In genomic region chrX:69109036-69109663, GRCh38 we compare ENCODE assay signal across 18 cellular contexts. TPM values are rescaled to one million over a fixed set of nuclear protein-coding genes. Genes with fewer than 3 reads are reported as not detected.
A peak's percentile ranks its signal among the peaks of the same experiment; 100 is the strongest.
DNase-seq lines count a peak whose midpoint lies in the region; ATAC-seq, FAIRE-seq and TF ChIP-seq lines count a peak whose summit lies in the region.
"Had no signal": no experiment of that assay in that cellular context is flagged by ENCODE, and none has a peak within 500 bp of the region (broad histone marks: within the 10 kb centered on the region; RNA-seq: fewer than 3 reads in every experiment).

No MANE protein-coding gene starts in this region.

- no peaks in the 10 kb centered on the region for H4K20me1 ChIP-seq in keratinocyte (ENCODE audit: control insufficient read depth, extremely low read depth, insufficient read depth, low read length)

- intact Hi-C loops in Caco-2 (cut with micrococcal nuclease; ENCODE audit: unreplicated experiment) (no loop called here), ovary (cut with DNase I) (loop anchor here in 1 of 4 donors (10.0 kb wide), 1 partner anchor 56 kb away; the partner anchor contains the start of gene PJA1)

- peaks cover 60% of the 10 kb centered on the region for H3K4me1 ChIP-seq in Caco-2
- peaks cover 27% of the 10 kb centered on the region for H3K4me1 ChIP-seq in keratinocyte (ENCODE audit: control insufficient read depth, extremely low read depth, insufficient read depth, low read length)
- peaks cover 41% of the 10 kb centered on the region for H3K4me1 ChIP-seq in parathyroid adenoma
- no peaks in the 10 kb centered on the region for H3K4me1 ChIP-seq in ovary (ENCODE audit: insufficient read depth)

- no peak for FAIRE-seq in keratinocyte (lab: Jason Lieb, UNC)
- FAIRE-seq: A204.1, GM19239 had no signal

- H3K4me3 ChIP-seq in Caco-2 (ENCODE audit: low read depth, low read length) (no peak overlapping the region), keratinocyte (ENCODE audit: control insufficient read depth in 2 of 3, extremely low read depth in 1 of 3, insufficient read depth in 2 of 3, low read depth in 1 of 3, low read length in 3 of 3) (no peak overlapping the region), parathyroid adenoma (ENCODE audit: low read depth, low read length) (no peak overlapping the region), ovary (no peak overlapping the region)
- H3K4me3 ChIP-seq: GM23248 had no signal

- CTCF ChIA-PET in Caco-2 (lab: Charles Lee) (interaction anchor here (0.6 to 0.7 kb wide), 3 partner anchors 43 to 166 kb away, joined by 3 to 4 read pairs (median 3); no protein-coding TSS in a partner anchor), RWPE1 (lab: Yijun Ruan, JAX) (no interaction called here)

- H3K27ac ChIP-seq in RWPE1, result peak overlapping the region; percentile 81
- peak overlapping the region; percentile 36 for H3K27ac ChIP-seq in keratinocyte (ENCODE audit: control insufficient read depth, insufficient read depth, low read length)
- H3K27ac ChIP-seq in parathyroid adenoma, result peak overlapping the region; percentile 63
- H3K27ac ChIP-seq in ovary, result no peak overlapping the region
- H3K27ac ChIP-seq: GM23248 had no signal

- no peaks in the 10 kb centered on the region for H3K9me1 ChIP-seq in keratinocyte (ENCODE audit: control insufficient read depth, extremely low read depth, insufficient read depth, low read length)

- no TSS peak for BruUV-seq in Caco-2 (replicated peaks; lab: Mats Ljungman, UMichigan)

- H3K36me3 ChIP-seq in Caco-2 (ENCODE audit: control insufficient read depth, insufficient read depth, low read length) (no peaks in the 10 kb centered on the region), keratinocyte (ENCODE audit: control insufficient read depth in 2 of 2, extremely low read depth in 1 of 2, insufficient read depth in 2 of 2, low read length in 2 of 2) (no peaks in the 10 kb centered on the region), parathyroid adenoma (ENCODE audit: control insufficient read depth, insufficient read depth, low read length) (no peaks in the 10 kb centered on the region), ovary (no peaks in the 10 kb centered on the region)

- dilution Hi-C loops in keratinocyte (cut with MboI; ENCODE audit: extremely low pct_ligation_motif_present, low sequenced_read_pairs), result no loop called here

- TF ChIP-seq EP300 in ovary (IDR thresholded peaks at IDR 0.05), result no peak

- no peaks in the 10 kb centered on the region for H3K9me3 Mint-ChIP-seq in Caco-2 (ENCODE audit: unreplicated experiment)
- H3K9me3 Mint-ChIP-seq: CD4-positive, CD25-positive, alpha-beta regulatory T cell; HFFc6 had no signal

- no peak overlapping the region for H2AFZ ChIP-seq in keratinocyte (ENCODE audit: control insufficient read depth, low read length)
- no peak overlapping the region for H2AFZ ChIP-seq in parathyroid adenoma
- H2AFZ ChIP-seq: GM23248 had no signal

- H3K4me3 Mint-ChIP-seq in Caco-2 (ENCODE audit: unreplicated experiment), result peak overlapping the region; percentile 20
- H3K4me3 Mint-ChIP-seq: CD4-positive, CD25-positive, alpha-beta regulatory T cell; HFFc6 had no signal

- H3K9ac ChIP-seq in keratinocyte (ENCODE audit: control insufficient read depth, extremely low read depth, insufficient read depth, low read length), result peak overlapping the region; percentile 28
- H3K9ac ChIP-seq in parathyroid adenoma, result no peak overlapping the region
- H3K9ac ChIP-seq: GM23248 had no signal

- no peak for TF ChIP-seq CTCF in Caco-2 (IDR thresholded peaks at IDR 0.05; ENCODE audit: insufficient read depth in 1 of 2, low read depth in 1 of 2, low read length in 1 of 2, severe bottlenecking in 1 of 2, unreplicated experiment in 1 of 2)
- TF ChIP-seq CTCF in RWPE1 (conservative IDR thresholded peaks at IDR 0.05; ENCODE audit: low read depth), result no peak
- TF ChIP-seq CTCF in keratinocyte (optimal IDR thresholded peaks at IDR 0.05 in 1 of 3, IDR thresholded peaks at IDR 0.05 in 1 of 3, conservative IDR thresholded peaks at IDR 0.05 in 1 of 3; ENCODE audit: extremely low read depth in 1 of 3, insufficient read depth in 2 of 3, low read length in 3 of 3), result no peak
- TF ChIP-seq CTCF in parathyroid adenoma (IDR thresholded peaks at IDR 0.05), result no peak
- TF ChIP-seq CTCF in ovary (IDR thresholded peaks at IDR 0.05), result no peak

- ATAC-seq in GM19467 (IDR thresholded peaks at IDR 0.05; ENCODE audit: unreplicated experiment), result no peak

- H3K9me3 ChIP-seq in Caco-2 (no peaks in the 10 kb centered on the region), keratinocyte (ENCODE audit: control insufficient read depth, low read depth, low read length) (no peaks in the 10 kb centered on the region), parathyroid adenoma (ENCODE audit: control insufficient read depth, low read length) (no peaks in the 10 kb centered on the region), ovary (no peaks in the 10 kb centered on the region)

- H3K79me2 ChIP-seq in keratinocyte (ENCODE audit: control insufficient read depth, insufficient read depth, low read length) (no peaks in the 10 kb centered on the region), parathyroid adenoma (no peaks in the 10 kb centered on the region)

- POLR2A ChIA-PET in Caco-2 (lab: Charles Lee) (interaction anchor here (0.6 kb wide), 1 partner anchor 56 kb away, joined by 4 read pairs; no protein-coding TSS in a partner anchor), RWPE1 (lab: Yijun Ruan, JAX; ENCODE audit: low non-redundant PET) (no interaction called here)

- peak overlapping the region; percentile 43 for H3K27ac Mint-ChIP-seq in Caco-2 (ENCODE audit: unreplicated experiment)
- H3K27ac Mint-ChIP-seq: CD4-positive, CD25-positive, alpha-beta regulatory T cell; HFFc6 had no signal

- no peak for TF ChIP-seq POLR2A in ovary (IDR thresholded peaks at IDR 0.05)

- WGBS in ovary, 3 donors, result 85% methylated on average over 8 of the region's 8 CpGs

- H3K4me2 ChIP-seq in keratinocyte (ENCODE audit: control insufficient read depth, extremely low read depth, insufficient read depth, low read depth, low read length) (peak overlapping the region; percentile 48), parathyroid adenoma (ENCODE audit: low read length) (no peak overlapping the region)

- DNase-seq in Caco-2 (no peak), RWPE1 (ENCODE audit: low spot score) (no peak), keratinocyte (ENCODE audit: low read depth, low spot score) (no peak), ovary (no peak), hypothalamus (lab: John Stamatoyannopoulos, UW) (no peak), ecto neural progenitor cell (ENCODE audit: low spot score) (no peak)
- DNase-seq: CD4-positive, CD25-positive, alpha-beta regulatory T cell; GF-D8; MM.1S; NCI-H1105; NCI-H187; SHP77 had no signal

- peaks cover 24% of the 10 kb centered on the region for H3K4me1 Mint-ChIP-seq in Caco-2 (ENCODE audit: low read depth, unreplicated experiment)
- H3K4me1 Mint-ChIP-seq: CD4-positive, CD25-positive, alpha-beta regulatory T cell had no signal

- no peaks in the 10 kb centered on the region for H3K27me3 Mint-ChIP-seq in Caco-2 (ENCODE audit: insufficient read depth, unreplicated experiment)
- H3K27me3 Mint-ChIP-seq: CD4-positive, CD25-positive, alpha-beta regulatory T cell had no signal

- H3K27me3 ChIP-seq in Caco-2 (replicated peaks; ENCODE audit: control insufficient read depth, insufficient read depth, low read length) (no peaks in the 10 kb centered on the region), keratinocyte (ENCODE audit: control insufficient read depth, extremely low read depth, insufficient read depth, low read length) (peaks cover 6% of the 10 kb centered on the region), parathyroid adenoma (ENCODE audit: control insufficient read depth, insufficient read depth, low read length) (no peaks in the 10 kb centered on the region), ovary (no peaks in the 10 kb centered on the region)

- no peaks in the 10 kb centered on the region for H3K36me3 Mint-ChIP-seq in Caco-2 (ENCODE audit: insufficient read depth, unreplicated experiment)
- H3K36me3 Mint-ChIP-seq: CD4-positive, CD25-positive, alpha-beta regulatory T cell had no signal

RNA-seq across cellular contexts. Expression of gene PJA1, which starts 56.1 kb away (rescaled TPM):
- total RNA-seq in Caco-2 (2022), result 10.7 and 13.4 TPM in 2 replicates
- polyA plus RNA-seq in keratinocyte, result 13.9 to 24.4 TPM (median 19.2 TPM) in 3 replicates
- polyA plus RNA-seq in keratinocyte (2011; ENCODE audit: low read depth), result 15.1 TPM
- 17.3 and 18.2 TPM in 2 replicates for polyA plus RNA-seq in keratinocyte (2011; cell fraction: cytosol; rRNA removed)
- polyA plus RNA-seq in keratinocyte (2011; cell fraction: nucleus; rRNA removed), result 20.2 and 21.1 TPM in 2 replicates
- 29.4 and 32.0 TPM in 2 replicates for polyA plus RNA-seq in keratinocyte (2012; ENCODE audit: low replicate concordance)
- polyA minus RNA-seq in keratinocyte, result 17.6 to 18.8 TPM (median 18.4 TPM) in 3 replicates
- 11.5 TPM for polyA minus RNA-seq in keratinocyte (2011; cell fraction: cytosol; rRNA and poly(A)+ RNA removed)
- polyA minus RNA-seq in keratinocyte (2011; cell fraction: nucleus; rRNA and poly(A)+ RNA removed), result 7.2 and 10.8 TPM in 2 replicates
- total RNA-seq in ovary, result 10 to 100 TPM; 17.2 to 63.9 (median 51.1) TPM
- polyA plus RNA-seq in ovary, result 10 to 100 TPM; 23.3 to 68.0 TPM

Comparison
In these comparisons a context has a peak if more than half of its experiments do, and no peak if none do; other contexts are left out.
1. H3K27ac ChIP-seq: peak in RWPE1 (single experiment), keratinocyte (single experiment) and parathyroid adenoma (single experiment); none in ovary (0 of 2).